Comparison of ENCODE assay signal across 1 cellular context in the genomic region with DNA sequence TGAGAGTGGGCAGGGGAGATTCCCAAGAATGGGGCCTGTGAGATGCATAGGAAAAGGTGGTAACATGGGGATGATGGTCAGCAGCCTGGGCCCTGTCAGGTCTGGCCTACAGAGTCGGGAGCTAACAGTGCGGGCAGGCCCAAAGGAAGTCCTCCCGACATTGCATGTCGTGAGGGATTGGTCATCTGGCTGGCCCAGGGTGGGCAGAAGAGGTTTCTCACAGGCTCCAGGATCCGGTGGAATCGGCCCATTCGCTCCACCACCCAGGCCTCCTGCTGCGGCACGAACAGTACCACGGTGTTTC.
TF ChIP-seq lines count a peak whose summit lies in the region.

No MANE protein-coding gene starts in this region.

TF ChIP-seq in K562, 482 proteins besides CTCF, POLR2A, EP300 and RAD21:
- TF ChIP-seq SREBF1 (IDR thresholded peaks at IDR 0.05; ENCODE audit: borderline replicate concordance, low read depth, low read length), result no peak
- TF ChIP-seq ESRRB (CRISPR knock-in tag; IDR thresholded peaks at IDR 0.05; ENCODE audit: borderline replicate concordance), result no peak
- TF ChIP-seq, protein P1, sequence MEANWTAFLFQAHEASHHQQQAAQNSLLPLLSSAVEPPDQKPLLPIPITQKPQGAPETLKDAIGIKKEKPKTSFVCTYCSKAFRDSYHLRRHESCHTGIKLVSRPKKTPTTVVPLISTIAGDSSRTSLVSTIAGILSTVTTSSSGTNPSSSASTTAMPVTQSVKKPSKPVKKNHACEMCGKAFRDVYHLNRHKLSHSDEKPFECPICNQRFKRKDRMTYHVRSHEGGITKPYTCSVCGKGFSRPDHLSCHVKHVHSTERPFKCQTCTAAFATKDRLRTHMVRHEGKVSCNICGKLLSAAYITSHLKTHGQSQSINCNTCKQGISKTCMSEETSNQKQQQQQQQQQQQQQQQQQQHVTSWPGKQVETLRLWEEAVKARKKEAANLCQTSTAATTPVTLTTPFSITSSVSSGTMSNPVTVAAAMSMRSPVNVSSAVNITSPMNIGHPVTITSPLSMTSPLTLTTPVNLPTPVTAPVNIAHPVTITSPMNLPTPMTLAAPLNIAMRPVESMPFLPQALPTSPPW (CRISPR knock-in tag; IDR thresholded peaks at IDR 0.05), result no peak
- peak; percentile 72 for TF ChIP-seq ZFX (CRISPR knock-in tag; IDR thresholded peaks at IDR 0.05)
- 0 out of 2 replicates have a peak, but pooled peaks have one; percentile 6 for TF ChIP-seq GTF2E2 (tag; IDR thresholded peaks at IDR 0.05)
- TF ChIP-seq NR2C1 (IDR thresholded peaks at IDR 0.05), result no peak
- TF ChIP-seq NR2C1 (tag; IDR thresholded peaks at IDR 0.05), result no peak
- TF ChIP-seq ZNF780A (CRISPR knock-in tag; IDR thresholded peaks at IDR 0.05), result no peak
- TF ChIP-seq ARID2 (IDR thresholded peaks at IDR 0.05), result no peak
- TF ChIP-seq MYBL2 (IDR thresholded peaks at IDR 0.05; ENCODE audit: low read depth), result no peak
- no peak for TF ChIP-seq MYBL2 (CRISPR knock-in tag; IDR thresholded peaks at IDR 0.05; ENCODE audit: borderline replicate concordance)
